1 cellular context compared by ENCODE assay signal in genomic region chr10:100183482-100183881, GRCh38.
TF ChIP-seq lines count a peak whose summit lies in the region.

No MANE protein-coding gene starts in this region.

TF ChIP-seq in HepG2, 621 proteins besides CTCF, POLR2A, EP300 and RAD21 (continued from another document):
- TF ChIP-seq GLMP (CRISPR knock-in tag; IDR thresholded peaks at IDR 0.05; ENCODE audit: borderline replicate concordance) (no peak), TRIM24 (CRISPR knock-in tag; IDR thresholded peaks at IDR 0.05) (no peak), ZNF335 (CRISPR knock-in tag; IDR thresholded peaks at IDR 0.05) (0 out of 2 replicates have a peak, but pooled peaks have one; percentile 43), POGZ (CRISPR knock-in tag; IDR thresholded peaks at IDR 0.05) (no peak), ZNF629 (CRISPR knock-in tag; conservative IDR thresholded peaks at IDR 0.05) (no peak), THAP9 (CRISPR knock-in tag; IDR thresholded peaks at IDR 0.05; ENCODE audit: borderline replicate concordance) (peak; percentile 52; the same call in 1 of the 2 replicates), AHDC1 (CRISPR knock-in tag; IDR thresholded peaks at IDR 0.05; ENCODE audit: borderline replicate concordance) (no peak), RFXAP (CRISPR knock-in tag; IDR thresholded peaks at IDR 0.05; ENCODE audit: borderline replicate concordance) (no peak), PBX3 (CRISPR knock-in tag; IDR thresholded peaks at IDR 0.05; ENCODE audit: borderline replicate concordance) (no peak), ERF (CRISPR knock-in tag; IDR thresholded peaks at IDR 0.05) (no peak), TBP (CRISPR knock-in tag; IDR thresholded peaks at IDR 0.05) (no peak), SP1 (IDR thresholded peaks at IDR 0.05) (no peak), SP1 (CRISPR knock-in tag; IDR thresholded peaks at IDR 0.05) (no peak), TRAFD1 (CRISPR knock-in tag; IDR thresholded peaks at IDR 0.05; ENCODE audit: borderline replicate concordance) (no peak), ZNF501 (CRISPR knock-in tag; IDR thresholded peaks at IDR 0.05) (no peak), MEIS1 (CRISPR knock-in tag; IDR thresholded peaks at IDR 0.05; ENCODE audit: borderline replicate concordance) (no peak), SRSF9 (IDR thresholded peaks at IDR 0.05; ENCODE audit: borderline replicate concordance, insufficient read depth, low read depth, low read length, poor library complexity, severe bottlenecking) (no peak), ZNF552 (CRISPR knock-in tag; IDR thresholded peaks at IDR 0.05; ENCODE audit: borderline replicate concordance) (no peak), SALL2 (CRISPR knock-in tag; IDR thresholded peaks at IDR 0.05) (no peak), ZNF367 (CRISPR knock-in tag; IDR thresholded peaks at IDR 0.05; ENCODE audit: borderline replicate concordance) (no peak), NFKBIZ (CRISPR knock-in tag; IDR thresholded peaks at IDR 0.05) (0 out of 2 replicates have a peak, but pooled peaks have one; percentile 49), RORA (CRISPR knock-in tag; IDR thresholded peaks at IDR 0.05) (no peak), MTERF4 (CRISPR knock-in tag; IDR thresholded peaks at IDR 0.05) (no peak), ZBTB40 (IDR thresholded peaks at IDR 0.05) (no peak), ZBTB40 (CRISPR knock-in tag; IDR thresholded peaks at IDR 0.05) (no peak), ZBTB3 (CRISPR knock-in tag; IDR thresholded peaks at IDR 0.05; ENCODE audit: borderline replicate concordance, low read depth) (no peak), DMTF1 (CRISPR knock-in tag; IDR thresholded peaks at IDR 0.05) (no peak)
